In genomic region chr1:119784127-119784781, GRCh38 we compare ENCODE assay signal across 13 cellular contexts. TPM values are rescaled to one million over a fixed set of nuclear protein-coding genes. Genes with fewer than 3 reads are reported as not detected.
DNase-seq lines count a peak whose midpoint lies in the region; ATAC-seq and TF ChIP-seq lines count a peak whose summit lies in the region.
"Had no signal": no experiment of that assay in that cellular context is flagged by ENCODE, and none has a peak within 500 bp of the region (broad histone marks: within the 10 kb centered on the region; RNA-seq: fewer than 3 reads in every experiment).

No MANE protein-coding gene starts in this region.

- peaks cover 75% of the 10 kb centered on the region for H3K4me1 Mint-ChIP-seq in mesothelial cell of epicardium
- peaks cover 31% of the 10 kb centered on the region for H3K4me1 Mint-ChIP-seq in activated naive CD4-positive, alpha-beta T cell treated with anti-CD3 and anti-CD28 coated beads, Interleukin-2, amount 10 ng/mL, durations not matched to agents 7 days and 5 days
- peaks cover 39% of the 10 kb centered on the region for H3K4me1 Mint-ChIP-seq in stimulated activated naive CD8-positive, alpha-beta T cell treated with anti-CD3 and anti-CD28 coated beads, Interleukin-15, amount 100 ng/mL, for 72 hours
- peaks cover 39% of the 10 kb centered on the region for H3K4me1 Mint-ChIP-seq in activated CD8-positive, alpha-beta memory T cell treated with anti-CD3 and anti-CD28 coated beads, Interleukin-2, amount 10 ng/mL, durations not matched to agents 7 days and 5 days
- H3K4me1 Mint-ChIP-seq: T-cell had no signal

- WGBS in esophagus muscularis mucosa: 65% methylated on average over 4 of the region's 4 CpGs

- H3K27me3 ChIP-seq in esophagus muscularis mucosa: no peaks in the 10 kb centered on the region

- peak; percentile 89 for DNase-seq in Right ventricle myocardium inferior (ENCODE audit: missing footprints)
- no peak for DNase-seq in cardiac septum (ENCODE audit: low spot score)
- DNase-seq in esophagus muscularis mucosa (ENCODE audit: extremely low spot score): peak; percentile 88
- DNase-seq in mesothelial cell of epicardium (ENCODE audit: low spot score in 2 of 2, unreplicated experiment in 2 of 2): no peak
- no peak for DNase-seq in activated naive CD4-positive, alpha-beta T cell treated with anti-CD3 and anti-CD28 coated beads, Interleukin-2, amount 10 ng/mL, durations not matched to agents 7 days and 5 days
- DNase-seq in stimulated activated naive CD8-positive, alpha-beta T cell treated with anti-CD3 and anti-CD28 coated beads, Interleukin-15, amount 100 ng/mL, for 72 hours: no peak
- DNase-seq in activated CD8-positive, alpha-beta memory T cell treated with anti-CD3 and anti-CD28 coated beads, Interleukin-2, amount 10 ng/mL, durations not matched to agents 7 days and 5 days: no peak
- DNase-seq: NCI-H774, T-cell had no signal

- H3K27ac Mint-ChIP-seq in mesothelial cell of epicardium: peak overlapping the region; percentile 68
- no peak overlapping the region for H3K27ac Mint-ChIP-seq in activated naive CD4-positive, alpha-beta T cell treated with anti-CD3 and anti-CD28 coated beads, Interleukin-2, amount 10 ng/mL, durations not matched to agents 7 days and 5 days
- no peak overlapping the region for H3K27ac Mint-ChIP-seq in stimulated activated naive CD8-positive, alpha-beta T cell treated with anti-CD3 and anti-CD28 coated beads, Interleukin-15, amount 100 ng/mL, for 72 hours
- H3K27ac Mint-ChIP-seq in activated CD8-positive, alpha-beta memory T cell treated with anti-CD3 and anti-CD28 coated beads, Interleukin-2, amount 10 ng/mL, durations not matched to agents 7 days and 5 days: no peak overlapping the region
- H3K27ac Mint-ChIP-seq: T-cell had no signal

- H3K4me1 ChIP-seq in esophagus muscularis mucosa: peaks cover 0 to 41% (median 15%) of the 10 kb centered on the region in 4 donors

- no peak for TF ChIP-seq CTCF in esophagus muscularis mucosa (IDR thresholded peaks at IDR 0.05)
- no peak for TF ChIP-seq CTCF in mesothelial cell of epicardium (IDR thresholded peaks at IDR 0.05; ENCODE audit: unreplicated experiment)

- intact Hi-C loops in Right ventricle myocardium inferior (cut with DNase I) (no loop called here), cardiac septum (cut with DNase I) (no loop called here), esophagus muscularis mucosa (cut with DNase I) (no loop called here)

- no peaks in the 10 kb centered on the region for H3K36me3 ChIP-seq in esophagus muscularis mucosa

- no peak for TF ChIP-seq EP300 in esophagus muscularis mucosa (IDR thresholded peaks at IDR 0.05)

- peak overlapping the region in 1 of 4 donors; percentile 13 for H3K27ac ChIP-seq in esophagus muscularis mucosa (replicated peaks in 1 of 4)

- ATAC-seq in Right ventricle myocardium inferior (peak; percentile 83), HG03460 (IDR thresholded peaks at IDR 0.05; ENCODE audit: unreplicated experiment) (no peak)
- ATAC-seq in stimulated activated naive CD8-positive, alpha-beta T cell treated with anti-CD3 and anti-CD28 coated beads, Interleukin-15, amount 100 ng/mL, for 72 hours: no peak
- ATAC-seq in activated CD8-positive, alpha-beta memory T cell treated with anti-CD3 and anti-CD28 coated beads, Interleukin-2, amount 10 ng/mL, durations not matched to agents 7 days and 5 days: no peak
- ATAC-seq: T-cell had no signal

- H3K4me3 Mint-ChIP-seq in mesothelial cell of epicardium: no peak overlapping the region
- H3K4me3 Mint-ChIP-seq in activated naive CD4-positive, alpha-beta T cell treated with anti-CD3 and anti-CD28 coated beads, Interleukin-2, amount 10 ng/mL, durations not matched to agents 7 days and 5 days: no peak overlapping the region
- H3K4me3 Mint-ChIP-seq in stimulated activated naive CD8-positive, alpha-beta T cell treated with anti-CD3 and anti-CD28 coated beads, Interleukin-15, amount 100 ng/mL, for 72 hours: no peak overlapping the region
- H3K4me3 Mint-ChIP-seq in activated CD8-positive, alpha-beta memory T cell treated with anti-CD3 and anti-CD28 coated beads, Interleukin-2, amount 10 ng/mL, durations not matched to agents 7 days and 5 days: no peak overlapping the region
- H3K4me3 Mint-ChIP-seq: T-cell had no signal

- CTCF ChIA-PET in activated naive CD4-positive, alpha-beta T cell treated with anti-CD3 and anti-CD28 coated beads, Interleukin-2, amount 10 ng/mL, durations not matched to agents 7 days and 5 days (lab: Charles Lee): interaction anchor here (1.1 kb wide), 1 partner anchor 25 kb away, joined by 3 read pairs; no protein-coding TSS in a partner anchor
- CTCF ChIA-PET in activated CD8-positive, alpha-beta memory T cell treated with anti-CD3 and anti-CD28 coated beads, Interleukin-2, amount 10 ng/mL, durations not matched to agents 7 days and 5 days (lab: Charles Lee): interaction anchor here (1.3 kb wide), 1 partner anchor 16 kb away, joined by 3 read pairs; the partner anchor contains the start of gene HMGCS2

- H3K9me3 ChIP-seq in esophagus muscularis mucosa: no peaks in the 10 kb centered on the region

- no peaks in the 10 kb centered on the region for H3K27me3 Mint-ChIP-seq in mesothelial cell of epicardium (ENCODE audit: low read depth)
- H3K27me3 Mint-ChIP-seq in activated naive CD4-positive, alpha-beta T cell treated with anti-CD3 and anti-CD28 coated beads, Interleukin-2, amount 10 ng/mL, durations not matched to agents 7 days and 5 days: peaks cover 49% of the 10 kb centered on the region
- H3K27me3 Mint-ChIP-seq in stimulated activated naive CD8-positive, alpha-beta T cell treated with anti-CD3 and anti-CD28 coated beads, Interleukin-15, amount 100 ng/mL, for 72 hours: peaks cover 33% of the 10 kb centered on the region
- H3K27me3 Mint-ChIP-seq in activated CD8-positive, alpha-beta memory T cell treated with anti-CD3 and anti-CD28 coated beads, Interleukin-2, amount 10 ng/mL, durations not matched to agents 7 days and 5 days: peaks cover 65% of the 10 kb centered on the region

- H3K9me3 Mint-ChIP-seq in mesothelial cell of epicardium: no peaks in the 10 kb centered on the region
- no peaks in the 10 kb centered on the region for H3K9me3 Mint-ChIP-seq in activated naive CD4-positive, alpha-beta T cell treated with anti-CD3 and anti-CD28 coated beads, Interleukin-2, amount 10 ng/mL, durations not matched to agents 7 days and 5 days
- no peaks in the 10 kb centered on the region for H3K9me3 Mint-ChIP-seq in stimulated activated naive CD8-positive, alpha-beta T cell treated with anti-CD3 and anti-CD28 coated beads, Interleukin-15, amount 100 ng/mL, for 72 hours
- H3K9me3 Mint-ChIP-seq in activated CD8-positive, alpha-beta memory T cell treated with anti-CD3 and anti-CD28 coated beads, Interleukin-2, amount 10 ng/mL, durations not matched to agents 7 days and 5 days (ENCODE audit: low read depth): no peaks in the 10 kb centered on the region
- H3K9me3 Mint-ChIP-seq: T-cell had no signal

- no peak overlapping the region for H3K4me3 ChIP-seq in esophagus muscularis mucosa

- no peak for TF ChIP-seq POLR2A in esophagus muscularis mucosa (IDR thresholded peaks at IDR 0.05; ENCODE audit: low read depth)

- no peaks in the 10 kb centered on the region for H3K36me3 Mint-ChIP-seq in mesothelial cell of epicardium
- no peaks in the 10 kb centered on the region for H3K36me3 Mint-ChIP-seq in activated naive CD4-positive, alpha-beta T cell treated with anti-CD3 and anti-CD28 coated beads, Interleukin-2, amount 10 ng/mL, durations not matched to agents 7 days and 5 days
- H3K36me3 Mint-ChIP-seq in activated CD8-positive, alpha-beta memory T cell treated with anti-CD3 and anti-CD28 coated beads, Interleukin-2, amount 10 ng/mL, durations not matched to agents 7 days and 5 days: no peaks in the 10 kb centered on the region
- H3K36me3 Mint-ChIP-seq: T-cell had no signal

RNA-seq across cellular contexts. Expression of gene HMGCS2, which starts 15.5 kb away (rescaled TPM):
- total RNA-seq in Right ventricle myocardium inferior (161 TPM), cardiac septum (0.38 TPM), esophagus muscularis mucosa (1 to 10 TPM in 1 of 4 donors, under 1 TPM in 1, not detected in 2; 0.83 to 1.1 TPM), mesothelial cell of epicardium (0.47 to 1.4 TPM (median 0.51 TPM) in 3 replicates)
- not detected for total RNA-seq in activated CD8-positive, alpha-beta memory T cell treated with anti-CD3 and anti-CD28 coated beads, Interleukin-2, amount 10 ng/mL, durations not matched to agents 7 days and 5 days
- total RNA-seq: A673, kidney epithelial cell had no signal

RNA-seq across cellular contexts. Expression of gene REG4, which starts 27.0 kb away (rescaled TPM):
- total RNA-seq in Right ventricle myocardium inferior (not detected), cardiac septum (not detected), esophagus muscularis mucosa (not detected), mesothelial cell of epicardium (0.16 to 0.29 TPM in 2 of 3 replicates, not detected in the other)
- 1 to 10 TPM; 1.8 to 7.5 TPM for total RNA-seq in activated CD8-positive, alpha-beta memory T cell treated with anti-CD3 and anti-CD28 coated beads, Interleukin-2, amount 10 ng/mL, durations not matched to agents 7 days and 5 days
- total RNA-seq: A673, kidney epithelial cell, urinary bladder had no signal

Comparison
In these comparisons a context has a peak if more than half of its experiments do, and no peak if none do; other contexts are left out.
1. DNase-seq: peak in Right ventricle myocardium inferior (single experiment) and esophagus muscularis mucosa (single experiment); none in cardiac septum (single experiment), mesothelial cell of epicardium (0 of 2), activated naive CD4-positive, alpha-beta T cell treated with anti-CD3 and anti-CD28 coated beads, Interleukin-2, amount 10 ng/mL, durations not matched to agents 7 days and 5 days (single experiment), stimulated activated naive CD8-positive, alpha-beta T cell treated with anti-CD3 and anti-CD28 coated beads, Interleukin-15, amount 100 ng/mL, for 72 hours (0 of 2) and activated CD8-positive, alpha-beta memory T cell treated with anti-CD3 and anti-CD28 coated beads, Interleukin-2, amount 10 ng/mL, durations not matched to agents 7 days and 5 days (single experiment).
2. RNA of gene HMGCS2, which starts 15.5 kb away (total RNA-seq): 161 TPM in Right ventricle myocardium inferior (single experiment); 0.83 to 1.1 TPM in esophagus muscularis mucosa, 0.47 to 1.4 TPM in mesothelial cell of epicardium, 0.38 TPM in cardiac septum (single experiment) and not detected in activated CD8-positive, alpha-beta memory T cell treated with anti-CD3 and anti-CD28 coated beads, Interleukin-2, amount 10 ng/mL, durations not matched to agents 7 days and 5 days; every median in the first group is over 10 times any median in the second.